Comparison of ENCODE assay signal across 9 cellular contexts in the genomic region with DNA sequence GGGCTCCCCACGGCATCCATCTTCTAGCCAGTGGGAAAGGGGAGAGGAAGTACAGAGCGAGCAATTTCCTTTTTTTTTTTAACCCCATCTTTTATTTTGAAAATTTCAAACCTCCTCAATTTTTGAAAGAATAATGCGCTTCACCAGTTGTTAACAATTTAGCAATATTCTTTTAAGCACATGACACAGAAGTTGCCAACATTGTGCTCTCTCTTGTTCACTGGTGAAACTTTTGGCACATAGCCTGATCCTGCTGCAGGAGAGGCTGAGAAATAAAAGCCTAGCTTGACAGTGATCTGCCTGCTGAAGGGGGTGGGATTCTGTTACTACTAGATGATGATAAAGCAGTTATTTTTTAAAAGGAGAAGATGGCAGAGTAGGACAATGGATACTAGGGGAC. TPM values are rescaled to one million over a fixed set of nuclear protein-coding genes. Genes with fewer than 3 reads are reported as not detected.
DNase-seq lines count a peak whose midpoint lies in the region; ATAC-seq and TF ChIP-seq lines count a peak whose summit lies in the region.
"Had no signal": no experiment of that assay in that cellular context is flagged by ENCODE, and none has a peak within 500 bp of the region (broad histone marks: within the 10 kb centered on the region; RNA-seq: fewer than 3 reads in every experiment).

No MANE protein-coding gene starts in this region.

- H3K27me3 Mint-ChIP-seq in CD8-positive, alpha-beta memory T cell = no peaks in the 10 kb centered on the region
- H3K27me3 Mint-ChIP-seq in dendritic cell treated with granulocyte-macrophage colony-stimulating factor and Interleukin-4, amounts not matched to agents 40 ng/mL and 50 ng/mL, for 4 days = no peaks in the 10 kb centered on the region

- no peak for DNase-seq in CD8-positive, alpha-beta memory T cell
- DNase-seq in NCI-H2196 treated with DMSO at 0.1 percent for 48 hours (lab: John Stamatoyannopoulos, UW; ENCODE audit: unreplicated experiment) (peak; percentile 25), NCI-H1048 (lab: John Stamatoyannopoulos, UW) (no peak), 8988T (no peak)
- DNase-seq: NCI-H774 had no signal

- no peak for ATAC-seq in activated CD4-positive, CD25-positive, alpha-beta regulatory T cell treated with anti-CD3 and anti-CD28 coated beads, Interleukin-2, amount 50 U/mL, for 24 hours
- ATAC-seq in HG03442 (IDR thresholded peaks at IDR 0.05; ENCODE audit: unreplicated experiment) = no peak

- peak overlapping the region in 7 of 8 donors; percentile 61 to 95 (median 86) for H3K27ac Mint-ChIP-seq in CD8-positive, alpha-beta memory T cell
- peak overlapping the region; percentile 85 for H3K27ac Mint-ChIP-seq in dendritic cell treated with granulocyte-macrophage colony-stimulating factor and Interleukin-4, amounts not matched to agents 40 ng/mL and 50 ng/mL, for 4 days

- no peak for TF ChIP-seq CTCF in neutrophil (IDR thresholded peaks at IDR 0.05)

- no peaks in the 10 kb centered on the region for H3K36me3 ChIP-seq in CD8-positive, alpha-beta memory T cell (ENCODE audit: insufficient read depth, low read length)
- no peaks in the 10 kb centered on the region for H3K36me3 ChIP-seq in neutrophil

- H3K9me3 Mint-ChIP-seq in CD8-positive, alpha-beta memory T cell = no peaks in the 10 kb centered on the region
- no peaks in the 10 kb centered on the region for H3K9me3 Mint-ChIP-seq in dendritic cell treated with granulocyte-macrophage colony-stimulating factor and Interleukin-4, amounts not matched to agents 40 ng/mL and 50 ng/mL, for 4 days

- no peak overlapping the region for H3K27ac ChIP-seq in CD8-positive, alpha-beta memory T cell (ENCODE audit: low read depth, low read length)
- peak overlapping the region; percentile 94 for H3K27ac ChIP-seq in neutrophil

- H3K4me1 ChIP-seq in CD8-positive, alpha-beta memory T cell (ENCODE audit: insufficient read depth, low read length) = peaks cover 36% of the 10 kb centered on the region
- peaks cover 64 to 71% of the 10 kb centered on the region in 2 experiments for H3K4me1 ChIP-seq in neutrophil (ENCODE audit: control insufficient read depth in 1 of 2, insufficient read depth in 1 of 2, low read depth in 1 of 2, low read length in 1 of 2)

- POLR2A ChIA-PET in CD8-positive, alpha-beta memory T cell (lab: Charles Lee) = interaction anchor here (1.0 to 1.5 kb wide), 2 partner anchors 174 to 327 kb away, joined by 3 to 8 read pairs; a partner anchor contains a TSS

- H3K9me3 ChIP-seq in CD8-positive, alpha-beta memory T cell (ENCODE audit: low read length) = no peaks in the 10 kb centered on the region
- H3K9me3 ChIP-seq in neutrophil = no peaks in the 10 kb centered on the region

- peaks cover 37 to 43% (median 38%) of the 10 kb centered on the region in 3 donors for H3K4me1 Mint-ChIP-seq in CD8-positive, alpha-beta memory T cell
- peaks cover 42% of the 10 kb centered on the region for H3K4me1 Mint-ChIP-seq in dendritic cell treated with granulocyte-macrophage colony-stimulating factor and Interleukin-4, amounts not matched to agents 40 ng/mL and 50 ng/mL, for 4 days (ENCODE audit: low read depth)

- no peaks in the 10 kb centered on the region for H3K27me3 ChIP-seq in CD8-positive, alpha-beta memory T cell (ENCODE audit: insufficient read depth, low read length, poor library complexity, severe bottlenecking)
- no peaks in the 10 kb centered on the region for H3K27me3 ChIP-seq in neutrophil

- intact Hi-C loops in dendritic cell treated with granulocyte-macrophage colony-stimulating factor and Interleukin-4, amounts not matched to agents 40 ng/mL and 50 ng/mL, for 4 days (cut with micrococcal nuclease) = loop anchor here (2.0 to 5.0 kb wide), 2 partner anchors 149 to 192 kb away; a partner anchor contains a TSS

- peaks cover 0 to 3% (median 0%) of the 10 kb centered on the region in 3 donors for H3K36me3 Mint-ChIP-seq in CD8-positive, alpha-beta memory T cell
- H3K36me3 Mint-ChIP-seq in dendritic cell treated with granulocyte-macrophage colony-stimulating factor and Interleukin-4, amounts not matched to agents 40 ng/mL and 50 ng/mL, for 4 days (ENCODE audit: low read depth) = peaks cover 26% of the 10 kb centered on the region

- H3K4me3 ChIP-seq in CD8-positive, alpha-beta memory T cell (ENCODE audit: low read length) = no peak overlapping the region
- H3K4me3 ChIP-seq in neutrophil (ENCODE audit: low read depth in 1 of 2, low read length in 1 of 2) = peak overlapping the region; percentile 7

- H3K4me3 Mint-ChIP-seq in CD8-positive, alpha-beta memory T cell = peak overlapping the region; percentile 74 to 87 (median 84)
- peak overlapping the region; percentile 74 for H3K4me3 Mint-ChIP-seq in dendritic cell treated with granulocyte-macrophage colony-stimulating factor and Interleukin-4, amounts not matched to agents 40 ng/mL and 50 ng/mL, for 4 days

- CTCF ChIA-PET in CD8-positive, alpha-beta memory T cell (lab: Charles Lee) = interaction anchor here (1.3 to 1.4 kb wide), 3 partner anchors 12 to 189 kb away, joined by 5 to 7 read pairs (median 6); a partner anchor contains a TSS

RNA-seq across cellular contexts. Expression of a gene that starts 12.9 kb away (rescaled TPM):
- total RNA-seq in CD8-positive, alpha-beta memory T cell = 10 to 100 TPM; 33.1 to 33.9 TPM
- 65.5 TPM for polyA plus RNA-seq in CD8-positive, alpha-beta memory T cell

RNA-seq across cellular contexts. Expression of a gene that starts 13.1 kb away (rescaled TPM):
- 1 to 10 TPM; 2.4 TPM for total RNA-seq in CD8-positive, alpha-beta memory T cell
- polyA plus RNA-seq in CD8-positive, alpha-beta memory T cell = 1.3 TPM

RNA-seq across cellular contexts. Expression of a gene that starts 38.9 kb away (rescaled TPM):
- total RNA-seq in CD8-positive, alpha-beta memory T cell = not detected
- polyA plus RNA-seq in CD8-positive, alpha-beta memory T cell = not detected

RNA-seq across cellular contexts. Expression of a gene that starts 44.4 kb away (rescaled TPM):
- 10 to 100 TPM; 15.1 to 17.8 TPM for total RNA-seq in CD8-positive, alpha-beta memory T cell
- polyA plus RNA-seq in CD8-positive, alpha-beta memory T cell = 23.3 TPM

RNA-seq across cellular contexts. Expression of a gene that starts 55.4 kb away (rescaled TPM):
- 10 to 100 TPM; 11.4 to 12.3 TPM for total RNA-seq in CD8-positive, alpha-beta memory T cell
- 18.8 TPM for polyA plus RNA-seq in CD8-positive, alpha-beta memory T cell
